Comparison of ENCODE assay signal across 1 cellular context in the genomic region with DNA sequence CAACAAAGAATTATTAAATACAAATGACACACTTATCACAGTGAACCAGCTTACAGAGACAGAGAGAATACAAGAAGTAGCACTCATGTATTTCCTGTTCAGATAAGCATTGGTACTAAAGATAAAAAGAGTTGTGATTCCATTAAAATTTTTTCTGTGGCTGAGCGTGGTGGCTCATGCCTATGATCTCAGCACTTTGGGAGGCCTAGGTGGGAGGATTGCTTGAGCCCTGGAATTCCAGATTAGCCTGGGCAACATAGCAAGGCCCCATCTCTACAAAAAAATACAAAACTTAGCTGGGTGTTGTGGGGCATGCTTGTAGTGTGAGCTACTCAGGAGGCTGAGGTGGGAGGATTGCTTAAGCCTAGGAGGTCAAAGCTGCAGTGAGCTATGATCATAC.
TF ChIP-seq lines count a peak whose summit lies in the region.

No MANE protein-coding gene starts in this region.

TF ChIP-seq in K562, 482 proteins besides CTCF, POLR2A, EP300 and RAD21 (continued from another document and continues in another):
- TF ChIP-seq, protein P1, sequence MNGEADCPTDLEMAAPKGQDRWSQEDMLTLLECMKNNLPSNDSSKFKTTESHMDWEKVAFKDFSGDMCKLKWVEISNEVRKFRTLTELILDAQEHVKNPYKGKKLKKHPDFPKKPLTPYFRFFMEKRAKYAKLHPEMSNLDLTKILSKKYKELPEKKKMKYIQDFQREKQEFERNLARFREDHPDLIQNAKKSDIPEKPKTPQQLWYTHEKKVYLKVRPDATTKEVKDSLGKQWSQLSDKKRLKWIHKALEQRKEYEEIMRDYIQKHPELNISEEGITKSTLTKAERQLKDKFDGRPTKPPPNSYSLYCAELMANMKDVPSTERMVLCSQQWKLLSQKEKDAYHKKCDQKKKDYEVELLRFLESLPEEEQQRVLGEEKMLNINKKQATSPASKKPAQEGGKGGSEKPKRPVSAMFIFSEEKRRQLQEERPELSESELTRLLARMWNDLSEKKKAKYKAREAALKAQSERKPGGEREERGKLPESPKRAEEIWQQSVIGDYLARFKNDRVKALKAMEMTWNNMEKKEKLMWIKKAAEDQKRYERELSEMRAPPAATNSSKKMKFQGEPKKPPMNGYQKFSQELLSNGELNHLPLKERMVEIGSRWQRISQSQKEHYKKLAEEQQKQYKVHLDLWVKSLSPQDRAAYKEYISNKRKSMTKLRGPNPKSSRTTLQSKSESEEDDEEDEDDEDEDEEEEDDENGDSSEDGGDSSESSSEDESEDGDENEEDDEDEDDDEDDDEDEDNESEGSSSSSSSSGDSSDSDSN (IDR thresholded peaks at IDR 0.05; ENCODE audit: borderline replicate concordance in 1 of 2, low read depth in 2 of 2, low read length in 2 of 2): no peak
- TF ChIP-seq TCF7L2 (IDR thresholded peaks at IDR 0.05; ENCODE audit: low read depth, low read length): no peak
- TF ChIP-seq, protein P2, sequence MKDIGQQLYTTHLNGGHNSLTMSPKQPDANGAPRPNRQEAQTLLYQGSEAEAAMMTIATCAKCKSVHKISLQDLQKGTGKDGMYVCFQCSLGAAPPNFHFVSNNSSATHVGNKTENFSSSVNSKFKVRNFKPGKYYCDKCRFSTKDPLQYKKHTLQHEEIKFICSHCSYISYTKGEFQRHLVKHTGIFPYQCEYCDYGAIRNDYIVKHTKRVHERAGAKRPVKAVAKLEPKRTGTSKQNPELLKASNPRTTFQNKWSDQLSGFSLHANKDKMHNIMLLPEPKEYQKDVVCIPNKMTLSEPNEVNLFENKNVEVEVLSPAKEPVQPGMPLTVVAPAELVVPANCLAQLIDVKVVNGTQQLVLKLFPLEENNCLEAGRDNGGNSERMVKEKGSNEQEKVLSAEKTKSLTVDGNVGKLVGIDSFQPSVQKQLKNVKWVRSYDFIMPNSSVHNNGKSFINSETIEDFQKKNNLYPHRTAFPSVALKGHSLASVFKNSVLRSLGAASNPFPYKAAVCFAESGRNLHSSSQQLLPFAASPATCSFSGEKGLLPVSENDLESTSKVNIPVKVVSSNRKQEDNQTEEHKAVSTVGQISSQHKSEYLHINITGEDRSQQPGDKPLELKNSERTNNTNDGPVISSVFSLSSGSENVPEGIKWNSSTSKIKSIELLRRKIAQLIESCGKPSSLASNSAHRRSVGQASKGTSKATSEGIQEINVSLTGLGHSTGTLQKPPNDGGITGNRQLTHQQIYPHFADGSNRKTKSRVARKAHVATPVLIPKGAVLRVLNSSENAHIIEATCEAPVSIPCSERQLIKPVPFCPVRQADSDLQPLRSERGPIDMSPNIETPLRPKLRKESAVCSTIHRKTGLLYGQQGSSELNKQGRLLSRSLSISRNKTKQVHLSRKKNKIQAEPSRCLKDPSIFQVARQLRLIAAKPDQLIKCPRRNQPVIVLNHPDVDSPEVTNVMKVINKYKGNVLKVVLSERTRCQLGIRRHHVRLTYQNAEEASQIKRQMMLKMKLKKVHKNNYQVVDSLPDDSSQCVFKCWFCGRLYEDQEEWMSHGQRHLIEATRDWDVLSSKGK (CRISPR knock-in tag; IDR thresholded peaks at IDR 0.05): no peak
- no peak for TF ChIP-seq PCBP2 (IDR thresholded peaks at IDR 0.05; ENCODE audit: low read depth, low read length, poor library complexity, severe bottlenecking)
- peak; percentile 74 for TF ChIP-seq CBFA2T2 (conservative IDR thresholded peaks at IDR 0.05)
- no peak for TF ChIP-seq SAFB2 (IDR thresholded peaks at IDR 0.05; ENCODE audit: borderline replicate concordance, low read depth, low read length, severe bottlenecking)
- no peak for TF ChIP-seq ZNF140 (CRISPR knock-in tag; IDR thresholded peaks at IDR 0.05)
- no peak for TF ChIP-seq SETDB1 (IDR thresholded peaks at IDR 0.05; ENCODE audit: low read length)
- TF ChIP-seq TCF3 (CRISPR knock-in tag; IDR thresholded peaks at IDR 0.05): peak; percentile 62
- no peak for TF ChIP-seq DIDO1 (tag; IDR thresholded peaks at IDR 0.05; ENCODE audit: low read depth)
- TF ChIP-seq RHOXF2B (CRISPR knock-in tag; conservative IDR thresholded peaks at IDR 0.05): no peak
- no peak for TF ChIP-seq MTF1 (CRISPR knock-in tag; IDR thresholded peaks at IDR 0.05; ENCODE audit: borderline replicate concordance)
- TF ChIP-seq PURB (CRISPR knock-in tag; IDR thresholded peaks at IDR 0.05; ENCODE audit: low read depth): no peak
- TF ChIP-seq RBM17 (IDR thresholded peaks at IDR 0.05; ENCODE audit: borderline replicate concordance, low read depth, low read length): no peak
- TF ChIP-seq ZBED1 (IDR thresholded peaks at IDR 0.05): no peak
- no peak for TF ChIP-seq BACH1 (tag; IDR thresholded peaks at IDR 0.05)
- no peak for TF ChIP-seq YBX1 (IDR thresholded peaks at IDR 0.05)
- no peak for TF ChIP-seq SMARCB1 (IDR thresholded peaks at IDR 0.05; ENCODE audit: insufficient read length, low read depth)
- TF ChIP-seq HNRNPH1 (optimal IDR thresholded peaks at IDR 0.05; ENCODE audit: low read depth, low read length): no peak
- TF ChIP-seq CREM (IDR thresholded peaks at IDR 0.05; ENCODE audit: low read depth): 0 out of 2 replicates have a peak, but pooled peaks have one; percentile 26
- TF ChIP-seq ESRRA (IDR thresholded peaks at IDR 0.05; ENCODE audit: borderline replicate concordance, low read depth): no peak
- TF ChIP-seq, protein P3, sequence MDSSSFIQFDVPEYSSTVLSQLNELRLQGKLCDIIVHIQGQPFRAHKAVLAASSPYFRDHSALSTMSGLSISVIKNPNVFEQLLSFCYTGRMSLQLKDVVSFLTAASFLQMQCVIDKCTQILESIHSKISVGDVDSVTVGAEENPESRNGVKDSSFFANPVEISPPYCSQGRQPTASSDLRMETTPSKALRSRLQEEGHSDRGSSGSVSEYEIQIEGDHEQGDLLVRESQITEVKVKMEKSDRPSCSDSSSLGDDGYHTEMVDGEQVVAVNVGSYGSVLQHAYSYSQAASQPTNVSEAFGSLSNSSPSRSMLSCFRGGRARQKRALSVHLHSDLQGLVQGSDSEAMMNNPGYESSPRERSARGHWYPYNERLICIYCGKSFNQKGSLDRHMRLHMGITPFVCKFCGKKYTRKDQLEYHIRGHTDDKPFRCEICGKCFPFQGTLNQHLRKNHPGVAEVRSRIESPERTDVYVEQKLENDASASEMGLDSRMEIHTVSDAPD (CRISPR knock-in tag; IDR thresholded peaks at IDR 0.05): no peak
- TF ChIP-seq HDAC3 (IDR thresholded peaks at IDR 0.05; ENCODE audit: borderline replicate concordance, partially characterized antibody): no peak
- no peak for TF ChIP-seq ARID2 (IDR thresholded peaks at IDR 0.05)
- no peak for TF ChIP-seq CREB1 (IDR thresholded peaks at IDR 0.05)
- no peak for TF ChIP-seq CREB1 (CRISPR knock-in tag; IDR thresholded peaks at IDR 0.05)
- TF ChIP-seq TAF1 (IDR thresholded peaks at IDR 0.05; ENCODE audit: control insufficient read depth, extremely low read depth, insufficient read depth, low read length, severe bottlenecking): no peak
- TF ChIP-seq JUND (IDR thresholded peaks at IDR 0.05; ENCODE audit: borderline replicate concordance, low read depth, low read length): no peak
- TF ChIP-seq JUND (tag; IDR thresholded peaks at IDR 0.05; ENCODE audit: borderline replicate concordance, low read depth, low read length): peak; percentile 17; the same call in 1 of the 3 replicates
- no peak for TF ChIP-seq PHB (CRISPR knock-in tag; IDR thresholded peaks at IDR 0.05)
- TF ChIP-seq, protein P4, sequence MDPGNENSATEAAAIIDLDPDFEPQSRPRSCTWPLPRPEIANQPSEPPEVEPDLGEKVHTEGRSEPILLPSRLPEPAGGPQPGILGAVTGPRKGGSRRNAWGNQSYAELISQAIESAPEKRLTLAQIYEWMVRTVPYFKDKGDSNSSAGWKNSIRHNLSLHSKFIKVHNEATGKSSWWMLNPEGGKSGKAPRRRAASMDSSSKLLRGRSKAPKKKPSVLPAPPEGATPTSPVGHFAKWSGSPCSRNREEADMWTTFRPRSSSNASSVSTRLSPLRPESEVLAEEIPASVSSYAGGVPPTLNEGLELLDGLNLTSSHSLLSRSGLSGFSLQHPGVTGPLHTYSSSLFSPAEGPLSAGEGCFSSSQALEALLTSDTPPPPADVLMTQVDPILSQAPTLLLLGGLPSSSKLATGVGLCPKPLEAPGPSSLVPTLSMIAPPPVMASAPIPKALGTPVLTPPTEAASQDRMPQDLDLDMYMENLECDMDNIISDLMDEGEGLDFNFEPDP (CRISPR knock-in tag; IDR thresholded peaks at IDR 0.05): no peak
- TF ChIP-seq SUPT5H (IDR thresholded peaks at IDR 0.05): no peak
- TF ChIP-seq, protein P5, sequence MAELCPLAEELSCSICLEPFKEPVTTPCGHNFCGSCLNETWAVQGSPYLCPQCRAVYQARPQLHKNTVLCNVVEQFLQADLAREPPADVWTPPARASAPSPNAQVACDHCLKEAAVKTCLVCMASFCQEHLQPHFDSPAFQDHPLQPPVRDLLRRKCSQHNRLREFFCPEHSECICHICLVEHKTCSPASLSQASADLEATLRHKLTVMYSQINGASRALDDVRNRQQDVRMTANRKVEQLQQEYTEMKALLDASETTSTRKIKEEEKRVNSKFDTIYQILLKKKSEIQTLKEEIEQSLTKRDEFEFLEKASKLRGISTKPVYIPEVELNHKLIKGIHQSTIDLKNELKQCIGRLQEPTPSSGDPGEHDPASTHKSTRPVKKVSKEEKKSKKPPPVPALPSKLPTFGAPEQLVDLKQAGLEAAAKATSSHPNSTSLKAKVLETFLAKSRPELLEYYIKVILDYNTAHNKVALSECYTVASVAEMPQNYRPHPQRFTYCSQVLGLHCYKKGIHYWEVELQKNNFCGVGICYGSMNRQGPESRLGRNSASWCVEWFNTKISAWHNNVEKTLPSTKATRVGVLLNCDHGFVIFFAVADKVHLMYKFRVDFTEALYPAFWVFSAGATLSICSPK (IDR thresholded peaks at IDR 0.05; ENCODE audit: borderline replicate concordance): no peak
- TF ChIP-seq SRSF7 (optimal IDR thresholded peaks at IDR 0.05; ENCODE audit: low read depth, low read length): no peak
- no peak for TF ChIP-seq ZZZ3 (IDR thresholded peaks at IDR 0.05)
- TF ChIP-seq NFE2L1 (tag; IDR thresholded peaks at IDR 0.05; ENCODE audit: borderline replicate concordance, low read depth): no peak
- TF ChIP-seq ETV5 (CRISPR knock-in tag; IDR thresholded peaks at IDR 0.05; ENCODE audit: low read depth): no peak
- no peak for TF ChIP-seq SMC3 (conservative IDR thresholded peaks at IDR 0.05; ENCODE audit: insufficient read depth, low read depth, low read length)
- no peak for TF ChIP-seq HNRNPLL (IDR thresholded peaks at IDR 0.05; ENCODE audit: low read depth, low read length, poor library complexity, severe bottlenecking)
- TF ChIP-seq ARHGAP35 (IDR thresholded peaks at IDR 0.05; ENCODE audit: partially characterized antibody): no peak
- TF ChIP-seq DPF2 (IDR thresholded peaks at IDR 0.05): 0 out of 2 replicates have a peak, but pooled peaks have one; percentile 32
- TF ChIP-seq, protein P6, sequence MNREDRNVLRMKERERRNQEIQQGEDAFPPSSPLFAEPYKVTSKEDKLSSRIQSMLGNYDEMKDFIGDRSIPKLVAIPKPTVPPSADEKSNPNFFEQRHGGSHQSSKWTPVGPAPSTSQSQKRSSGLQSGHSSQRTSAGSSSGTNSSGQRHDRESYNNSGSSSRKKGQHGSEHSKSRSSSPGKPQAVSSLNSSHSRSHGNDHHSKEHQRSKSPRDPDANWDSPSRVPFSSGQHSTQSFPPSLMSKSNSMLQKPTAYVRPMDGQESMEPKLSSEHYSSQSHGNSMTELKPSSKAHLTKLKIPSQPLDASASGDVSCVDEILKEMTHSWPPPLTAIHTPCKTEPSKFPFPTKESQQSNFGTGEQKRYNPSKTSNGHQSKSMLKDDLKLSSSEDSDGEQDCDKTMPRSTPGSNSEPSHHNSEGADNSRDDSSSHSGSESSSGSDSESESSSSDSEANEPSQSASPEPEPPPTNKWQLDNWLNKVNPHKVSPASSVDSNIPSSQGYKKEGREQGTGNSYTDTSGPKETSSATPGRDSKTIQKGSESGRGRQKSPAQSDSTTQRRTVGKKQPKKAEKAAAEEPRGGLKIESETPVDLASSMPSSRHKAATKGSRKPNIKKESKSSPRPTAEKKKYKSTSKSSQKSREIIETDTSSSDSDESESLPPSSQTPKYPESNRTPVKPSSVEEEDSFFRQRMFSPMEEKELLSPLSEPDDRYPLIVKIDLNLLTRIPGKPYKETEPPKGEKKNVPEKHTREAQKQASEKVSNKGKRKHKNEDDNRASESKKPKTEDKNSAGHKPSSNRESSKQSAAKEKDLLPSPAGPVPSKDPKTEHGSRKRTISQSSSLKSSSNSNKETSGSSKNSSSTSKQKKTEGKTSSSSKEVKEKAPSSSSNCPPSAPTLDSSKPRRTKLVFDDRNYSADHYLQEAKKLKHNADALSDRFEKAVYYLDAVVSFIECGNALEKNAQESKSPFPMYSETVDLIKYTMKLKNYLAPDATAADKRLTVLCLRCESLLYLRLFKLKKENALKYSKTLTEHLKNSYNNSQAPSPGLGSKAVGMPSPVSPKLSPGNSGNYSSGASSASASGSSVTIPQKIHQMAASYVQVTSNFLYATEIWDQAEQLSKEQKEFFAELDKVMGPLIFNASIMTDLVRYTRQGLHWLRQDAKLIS (CRISPR knock-in tag; IDR thresholded peaks at IDR 0.05): no peak
- no peak for TF ChIP-seq CBFB (CRISPR knock-in tag; IDR thresholded peaks at IDR 0.05)
- TF ChIP-seq, protein P7, sequence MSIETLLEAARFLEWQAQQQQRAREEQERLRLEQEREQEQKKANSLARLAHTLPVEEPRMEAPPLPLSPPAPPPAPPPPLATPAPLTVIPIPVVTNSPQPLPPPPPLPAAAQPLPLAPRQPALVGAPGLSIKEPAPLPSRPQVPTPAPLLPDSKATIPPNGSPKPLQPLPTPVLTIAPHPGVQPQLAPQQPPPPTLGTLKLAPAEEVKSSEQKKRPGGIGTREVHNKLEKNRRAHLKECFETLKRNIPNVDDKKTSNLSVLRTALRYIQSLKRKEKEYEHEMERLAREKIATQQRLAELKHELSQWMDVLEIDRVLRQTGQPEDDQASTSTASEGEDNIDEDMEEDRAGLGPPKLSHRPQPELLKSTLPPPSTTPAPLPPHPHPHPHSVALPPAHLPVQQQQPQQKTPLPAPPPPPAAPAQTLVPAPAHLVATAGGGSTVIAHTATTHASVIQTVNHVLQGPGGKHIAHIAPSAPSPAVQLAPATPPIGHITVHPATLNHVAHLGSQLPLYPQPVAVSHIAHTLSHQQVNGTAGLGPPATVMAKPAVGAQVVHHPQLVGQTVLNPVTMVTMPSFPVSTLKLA (conservative IDR thresholded peaks at IDR 0.05): no peak
- TF ChIP-seq CBFA2T3 (IDR thresholded peaks at IDR 0.05): peak; percentile 87
- TF ChIP-seq POLR3G (IDR thresholded peaks at IDR 0.05; ENCODE audit: extremely low read depth, insufficient read length, insufficient replicate concordance): no peak
- TF ChIP-seq PYGO2 (tag; IDR thresholded peaks at IDR 0.05): no peak
- TF ChIP-seq, protein P8, sequence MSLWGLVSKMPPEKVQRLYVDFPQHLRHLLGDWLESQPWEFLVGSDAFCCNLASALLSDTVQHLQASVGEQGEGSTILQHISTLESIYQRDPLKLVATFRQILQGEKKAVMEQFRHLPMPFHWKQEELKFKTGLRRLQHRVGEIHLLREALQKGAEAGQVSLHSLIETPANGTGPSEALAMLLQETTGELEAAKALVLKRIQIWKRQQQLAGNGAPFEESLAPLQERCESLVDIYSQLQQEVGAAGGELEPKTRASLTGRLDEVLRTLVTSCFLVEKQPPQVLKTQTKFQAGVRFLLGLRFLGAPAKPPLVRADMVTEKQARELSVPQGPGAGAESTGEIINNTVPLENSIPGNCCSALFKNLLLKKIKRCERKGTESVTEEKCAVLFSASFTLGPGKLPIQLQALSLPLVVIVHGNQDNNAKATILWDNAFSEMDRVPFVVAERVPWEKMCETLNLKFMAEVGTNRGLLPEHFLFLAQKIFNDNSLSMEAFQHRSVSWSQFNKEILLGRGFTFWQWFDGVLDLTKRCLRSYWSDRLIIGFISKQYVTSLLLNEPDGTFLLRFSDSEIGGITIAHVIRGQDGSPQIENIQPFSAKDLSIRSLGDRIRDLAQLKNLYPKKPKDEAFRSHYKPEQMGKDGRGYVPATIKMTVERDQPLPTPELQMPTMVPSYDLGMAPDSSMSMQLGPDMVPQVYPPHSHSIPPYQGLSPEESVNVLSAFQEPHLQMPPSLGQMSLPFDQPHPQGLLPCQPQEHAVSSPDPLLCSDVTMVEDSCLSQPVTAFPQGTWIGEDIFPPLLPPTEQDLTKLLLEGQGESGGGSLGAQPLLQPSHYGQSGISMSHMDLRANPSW (CRISPR knock-in tag; IDR thresholded peaks at IDR 0.05): no peak
